Comparison of ENCODE assay signal across 9 cellular contexts in genomic region chr13:21672811-21673591, GRCh38. TPM values are rescaled to one million over a fixed set of nuclear protein-coding genes. Genes with fewer than 3 reads are reported as not detected.
DNase-seq lines count a peak whose midpoint lies in the region; ATAC-seq and TF ChIP-seq lines count a peak whose summit lies in the region.
"Had no signal": no experiment of that assay in that cellular context is flagged by ENCODE, and none has a peak within 500 bp of the region (broad histone marks: within the 10 kb centered on the region; RNA-seq: fewer than 3 reads in every experiment).

No MANE protein-coding gene starts in this region.

- H3K18ac ChIP-seq in mesendoderm (ENCODE audit: low read length) = no peak overlapping the region

- H2BK5ac ChIP-seq in mesendoderm (ENCODE audit: low read length) = no peak overlapping the region

- no peak overlapping the region for H4K5ac ChIP-seq in mesendoderm (ENCODE audit: low read length)

- H3K36me3 ChIP-seq in H7 (replicated peaks; ENCODE audit: control insufficient read depth, insufficient read depth, low read length) (no peaks in the 10 kb centered on the region), mesendoderm (ENCODE audit: control insufficient read depth, insufficient read depth, low read length) (no peaks in the 10 kb centered on the region)

- H3K27ac ChIP-seq in mesendoderm (ENCODE audit: low read depth, low read length) = no peak overlapping the region

- POLR2A ChIA-PET in AG04449 (lab: Yijun Ruan, JAX) = no interaction called here

- no peak overlapping the region for H2BK120ac ChIP-seq in mesendoderm (ENCODE audit: low read depth, low read length)

- no peaks in the 10 kb centered on the region for H3K4me1 ChIP-seq in mesendoderm (ENCODE audit: control insufficient read depth, low read depth, low read length)

- H3K79me1 ChIP-seq in mesendoderm (ENCODE audit: low read length) = no peaks in the 10 kb centered on the region

- H3K4me3 ChIP-seq in AG04449 (ENCODE audit: low read depth, low read length) = peak overlapping the region; percentile 15; the same call in 1 of the 2 replicates
- peak overlapping the region; percentile 54 for H3K4me3 ChIP-seq in H7 (ENCODE audit: insufficient read depth, low read depth, low read length)
- H3K4me3 ChIP-seq in mesendoderm (ENCODE audit: low read length) = no peak overlapping the region

- no peak for TF ChIP-seq CTCF in AG04449 (IDR thresholded peaks at IDR 0.05; ENCODE audit: insufficient read depth, low read length, missing control alignments)

- no peak overlapping the region for H2BK15ac ChIP-seq in mesendoderm (replicated peaks; ENCODE audit: low read depth)

- CTCF ChIA-PET in AG04449 (lab: Yijun Ruan, JAX) = interaction anchor here (2.4 kb wide), 1 partner anchor 35 kb away, joined by 8 read pairs; no protein-coding TSS in a partner anchor

- H3K23ac ChIP-seq in mesendoderm (ENCODE audit: low read length) = peak overlapping the region; percentile 94

- H3K27me3 ChIP-seq in H7 (ENCODE audit: control insufficient read depth, insufficient read depth, low read length) (peaks cover 85% of the 10 kb centered on the region), mesendoderm (ENCODE audit: insufficient read depth, low read length, poor library complexity) (peaks cover 33% of the 10 kb centered on the region)

- H3K79me2 ChIP-seq in mesendoderm (ENCODE audit: control insufficient read depth, insufficient read depth, low read length) = no peaks in the 10 kb centered on the region

- no peak overlapping the region for H3K4me2 ChIP-seq in mesendoderm (ENCODE audit: low read length)

- no peak overlapping the region for H2AK5ac ChIP-seq in mesendoderm (ENCODE audit: low read length)

- H3K4me1 Mint-ChIP-seq in activated naive CD8-positive, alpha-beta T cell treated with anti-CD3 and anti-CD28 coated beads, Interleukin-2, amount 50 U/mL, for 24 hours = peaks cover 54% of the 10 kb centered on the region

- DNase-seq in AG04449 (ENCODE audit: low read depth, low spot score) (no peak), H7 (no peak), mesendoderm (no peak), SIG-M5 treated with dmso at 0.1 percent for 504 hours (lab: John Stamatoyannopoulos, UW; ENCODE audit: unreplicated experiment) (no peak), glomerular visceral epithelial cell (ENCODE audit: extremely low spot score) (no peak)
- no peak for DNase-seq in activated naive CD8-positive, alpha-beta T cell treated with anti-CD3 and anti-CD28 coated beads, Interleukin-2, amount 50 U/mL, for 24 hours
- no peak for DNase-seq in effector CD8-positive, alpha-beta T cell (lab: John Stamatoyannopoulos, UW)

- no CpG with 5 or more reads among the region's 24 CpGs for WGBS in mesendoderm (ENCODE audit: extremely low coverage, insufficient coverage, low lambda C conversion rate)

- H3K27ac Mint-ChIP-seq in activated naive CD8-positive, alpha-beta T cell treated with anti-CD3 and anti-CD28 coated beads, Interleukin-2, amount 50 U/mL, for 24 hours = no peak overlapping the region

- H3K9ac ChIP-seq in mesendoderm (ENCODE audit: low read length) = no peak overlapping the region

- H3K4ac ChIP-seq in mesendoderm (ENCODE audit: low read depth, low read length) = no peak overlapping the region

- H4K8ac ChIP-seq in mesendoderm (ENCODE audit: low read depth, low read length) = no peak overlapping the region

- peak overlapping the region; percentile 53 for H3K4me3 Mint-ChIP-seq in activated naive CD8-positive, alpha-beta T cell treated with anti-CD3 and anti-CD28 coated beads, Interleukin-2, amount 50 U/mL, for 24 hours

- no peaks in the 10 kb centered on the region for H3K9me3 Mint-ChIP-seq in activated naive CD8-positive, alpha-beta T cell treated with anti-CD3 and anti-CD28 coated beads, Interleukin-2, amount 50 U/mL, for 24 hours

- no peaks in the 10 kb centered on the region for H3K36me3 Mint-ChIP-seq in activated naive CD8-positive, alpha-beta T cell treated with anti-CD3 and anti-CD28 coated beads, Interleukin-2, amount 50 U/mL, for 24 hours (ENCODE audit: low read depth)

- H3K27me3 Mint-ChIP-seq in activated naive CD8-positive, alpha-beta T cell treated with anti-CD3 and anti-CD28 coated beads, Interleukin-2, amount 50 U/mL, for 24 hours = peaks cover 57% of the 10 kb centered on the region

- ATAC-seq in activated naive CD8-positive, alpha-beta T cell treated with anti-CD3 and anti-CD28 coated beads, Interleukin-2, amount 50 U/mL, for 24 hours = no peak
- ATAC-seq in GM21723 (IDR thresholded peaks at IDR 0.05; ENCODE audit: unreplicated experiment) = no peak

- no peak overlapping the region for H3K56ac ChIP-seq in mesendoderm (ENCODE audit: low read length)

RNA-seq across cellular contexts. Expression of gene FGF9, which starts 2.1 kb away (rescaled TPM):
- 0.42 and 0.85 TPM in 2 replicates for total RNA-seq in H7 (2014; rRNA removed; shearing (Covaris generic))
- 0.06 TPM for polyA plus RNA-seq in mesendoderm (2013, experiment 1 of 2)
- 0.03 TPM for polyA plus RNA-seq in mesendoderm (2013, experiment 2 of 2)
- total RNA-seq: dermis microvascular lymphatic vessel endothelial cell had no signal
